Comparison of ENCODE assay signal across 8 cellular contexts in genomic region chr11:84384637-84385227, GRCh38.
A peak's percentile ranks its signal among the peaks of the same experiment; 100 is the strongest.
DNase-seq lines count a peak whose midpoint lies in the region; ATAC-seq, FAIRE-seq and TF ChIP-seq lines count a peak whose summit lies in the region.

No MANE protein-coding gene starts in this region.

- H3K27ac ChIP-seq in K562 (ENCODE audit: extremely low read depth, low read depth, low read length): no peak overlapping the region
- no peak overlapping the region for H3K27ac ChIP-seq in kidney (ENCODE audit: low read depth in 2 of 2, low read length in 2 of 2)
- no peak overlapping the region for H3K27ac ChIP-seq in aorta (ENCODE audit: low read depth in 1 of 2, low read length in 2 of 2)

- POLR2A ChIA-PET in K562 (lab: Yijun Ruan, JAX): no interaction called here

- no peak for TF ChIP-seq POLR2A in K562 (conservative IDR thresholded peaks at IDR 0.05)

- H3K9me3 ChIP-seq in K562 (replicated peaks; ENCODE audit: control insufficient read depth, insufficient read depth, low read depth, low read length) (0 out of 2 replicates have a peak, but pooled peaks cover 2% of the 10 kb centered on the region), kidney (ENCODE audit: control insufficient read depth in 1 of 2, low read length in 2 of 2) (no peaks in the 10 kb centered on the region), aorta (ENCODE audit: control insufficient read depth, low read length) (no peaks in the 10 kb centered on the region)

- H3K4me2 ChIP-seq in K562 (ENCODE audit: insufficient read depth, low read length): no peak overlapping the region

- H4K20me1 ChIP-seq in K562 (replicated peaks; ENCODE audit: control insufficient read depth, insufficient read depth, low read length): no peaks in the 10 kb centered on the region

- no peak overlapping the region for H2AFZ ChIP-seq in K562 (ENCODE audit: low read depth, low read length)

- H3K9ac ChIP-seq in K562 (ENCODE audit: insufficient read depth in 1 of 2, low read depth in 2 of 2, low read length in 2 of 2) (no peak overlapping the region), kidney (ENCODE audit: low read length in 2 of 2) (no peak overlapping the region)

- TF ChIP-seq CTCF in GM12864 (IDR thresholded peaks at IDR 0.05; ENCODE audit: low read depth, low read length, missing control alignments): peak; percentile 75
- TF ChIP-seq CTCF in K562 (IDR thresholded peaks at IDR 0.05 in 2 of 3, conservative IDR thresholded peaks at IDR 0.05 in 1 of 3; ENCODE audit: insufficient read depth in 2 of 3, low read depth in 1 of 3, low read length in 3 of 3): peak; percentile 26 to 55 (median 55); a peak in 5 of 6 replicates
- peak; percentile 71 for TF ChIP-seq CTCF in kidney (IDR thresholded peaks at IDR 0.05; ENCODE audit: borderline replicate concordance, extremely low read depth, insufficient read depth)

- peak; percentile 29 for FAIRE-seq in K562 (lab: Jason Lieb, UNC)
- FAIRE-seq in kidney (lab: Jason Lieb, UNC): peak; percentile 25

- no peaks in the 10 kb centered on the region for H3K36me3 ChIP-seq in K562 (ENCODE audit: control insufficient read depth, insufficient read depth, low read length)
- H3K36me3 ChIP-seq in kidney (ENCODE audit: control insufficient read depth in 1 of 2, insufficient read depth in 2 of 2, low read length in 2 of 2): no peaks in the 10 kb centered on the region
- H3K36me3 ChIP-seq in aorta (ENCODE audit: control insufficient read depth in 1 of 2, insufficient read depth in 2 of 2, low read length in 1 of 2): no peaks in the 10 kb centered on the region

- peak in 1 of 2 experiments; percentile 43; a peak in 3 of 4 replicates for TF ChIP-seq RAD21 in K562 (CRISPR knock-in tag; conservative IDR thresholded peaks at IDR 0.05 in 1 of 2, IDR thresholded peaks at IDR 0.05 in 1 of 2)

- H3K27me3 ChIP-seq in K562 (ENCODE audit: control insufficient read depth in 2 of 2, insufficient read depth in 2 of 2, low read length in 2 of 2) (no peaks in the 10 kb centered on the region), aorta (ENCODE audit: control insufficient read depth in 1 of 2, insufficient read depth in 2 of 2, low read length in 1 of 2) (no peaks in the 10 kb centered on the region)

- ATAC-seq in HG02763 (IDR thresholded peaks at IDR 0.05; ENCODE audit: unreplicated experiment): peak; percentile 47
- ATAC-seq in K562: no peak
- ATAC-seq in aorta (ENCODE audit: low FRiP score): no peak

- H3K4me1 ChIP-seq in K562 (replicated peaks in 1 of 2; ENCODE audit: control insufficient read depth in 2 of 2, insufficient read depth in 2 of 2, low read length in 2 of 2) (no peaks in the 10 kb centered on the region), kidney (ENCODE audit: control insufficient read depth in 1 of 2, insufficient read depth in 1 of 2, low read depth in 1 of 2, low read length in 2 of 2) (no peaks in the 10 kb centered on the region), aorta (ENCODE audit: control insufficient read depth in 1 of 2, insufficient read depth in 2 of 2, low read length in 2 of 2) (no peaks in the 10 kb centered on the region)

- WGBS in K562 (ENCODE audit: insufficient coverage, low coverage, missing lambda C conversion rate): 0% methylated on average over 4 of the region's 4 CpGs
- 7 to 9% methylated on average over 4 of the region's 4 CpGs for WGBS in aorta, 2 donors

- BruUV-seq in K562 (replicated peaks; lab: Mats Ljungman, UMichigan): no TSS peak

- no peak for TF ChIP-seq EP300 in K562 (IDR thresholded peaks at IDR 0.05; ENCODE audit: low read length)

- no peak overlapping the region for H3K4me3 ChIP-seq in GM12864 (ENCODE audit: low read depth, low read length)
- H3K4me3 ChIP-seq in K562: no peak overlapping the region
- no peak overlapping the region for H3K4me3 ChIP-seq in kidney (ENCODE audit: low read length in 2 of 2)
- H3K4me3 ChIP-seq in aorta (ENCODE audit: low read length in 2 of 2): no peak overlapping the region

- CTCF ChIA-PET in K562 (lab: Yijun Ruan, JAX; ENCODE audit: low intra/inter-chr PET ratio): no interaction called here

- H3K79me2 ChIP-seq in K562 (ENCODE audit: control insufficient read depth, insufficient read depth, low read length): no peaks in the 10 kb centered on the region

- intact Hi-C loops in K562 (cut with micrococcal nuclease): loop anchor here (10.0 kb wide), 2 partner anchors 180 to 550 kb away; no protein-coding TSS in a partner anchor
- intact Hi-C loops in kidney (cut with DNase I): no loop called here
- intact Hi-C loops in aorta (cut with DNase I): loop anchor here (5.0 to 10.0 kb wide), 2 partner anchors 140 to 143 kb away; no protein-coding TSS in a partner anchor

- peak in 9 of 14 donors; percentile 3 to 43 (median 23) for DNase-seq in C1 segment of cervical spinal cord (lab: John Stamatoyannopoulos, UW)
- peak; percentile 15 for DNase-seq in GM12864 (ENCODE audit: low read depth)
- DNase-seq in NCI-H774 (lab: John Stamatoyannopoulos, UW): peak; percentile 17
- peak; percentile 9 to 44 (median 22) for DNase-seq in K562 (ENCODE audit: extremely low read depth in 1 of 4, low spot score in 3 of 4)
- DNase-seq in kidney: no peak
- DNase-seq in superior temporal gyrus (ENCODE audit: extremely low spot score): peak; percentile 94
- no peak for DNase-seq in aorta

- in situ Hi-C loops in K562 (cut with MboI): no loop called here

- no peaks in the 10 kb centered on the region for H3K9me1 ChIP-seq in K562 (ENCODE audit: control insufficient read depth, insufficient read depth, low read length)

TF ChIP-seq in K562, 482 proteins besides CTCF, POLR2A, EP300 and RAD21:
- TF ChIP-seq SMC3 (conservative IDR thresholded peaks at IDR 0.05; ENCODE audit: insufficient read depth, low read depth, low read length): 0 out of 2 replicates have a peak, but pooled peaks have one; percentile 28
- TF ChIP-seq TSHZ1 (CRISPR knock-in tag; IDR thresholded peaks at IDR 0.05): no peak

Comparison
In these comparisons a context has a peak if more than half of its experiments do, and no peak if none do; other contexts are left out.
1. DNase-seq: peak in C1 segment of cervical spinal cord (9 of 14), GM12864 (single experiment), NCI-H774 (single experiment), K562 (4 of 4) and superior temporal gyrus (single experiment); none in kidney (single experiment) and aorta (0 of 2).
2. Peak in every context shown above with its lines, with median percentiles within 50 percentile points of each other: CTCF ChIP-seq.